In genomic region chr3:195438371-195438770, GRCh38 we compare ENCODE assay signal across 15 cellular contexts. TPM values are rescaled to one million over a fixed set of nuclear protein-coding genes. Genes with fewer than 3 reads are reported as not detected.
DNase-seq lines count a peak whose midpoint lies in the region; ATAC-seq, FAIRE-seq and TF ChIP-seq lines count a peak whose summit lies in the region.
"Had no signal": no experiment of that assay in that cellular context is flagged by ENCODE, and none has a peak within 500 bp of the region (broad histone marks: within the 10 kb centered on the region; RNA-seq: fewer than 3 reads in every experiment).

No MANE protein-coding gene starts in this region.

- POLR2A ChIA-PET in HCT116 (lab: Charles Lee) (no interaction called here), GM12878 (lab: Charles Lee) (no interaction called here)

- no peaks in the 10 kb centered on the region for H4K20me1 ChIP-seq in HCT116 (ENCODE audit: insufficient read depth)
- no peaks in the 10 kb centered on the region for H4K20me1 ChIP-seq in GM12878 (ENCODE audit: control insufficient read depth, insufficient read depth)

- 94% methylated on average over 2 of the region's 2 CpGs for WGBS in GM12878 (ENCODE audit: insufficient coverage, insufficient replicate concordance, low lambda C conversion rate, missing lambda C conversion rate)

- H3K4me2 ChIP-seq in HCT116 (ENCODE audit: low read length) (peak overlapping the region; percentile 64), GM12878 (ENCODE audit: control insufficient read depth, insufficient read depth) (peak overlapping the region; percentile 61)
- H3K4me2 ChIP-seq: BLaER1 had no signal

- no peak for TF ChIP-seq EP300 in GM12878 (IDR thresholded peaks at IDR 0.05; ENCODE audit: borderline replicate concordance in 1 of 2, control insufficient read depth in 1 of 2, low read depth in 2 of 2, low read length in 2 of 2)

- DNase-seq in HCT116 (ENCODE audit: low read depth, low spot score) (peak; percentile 68), LNCaP clone FGC (ENCODE audit: low read depth) (peak; percentile 14), GM12878 (ENCODE audit: low read depth, low spot score) (no peak), islet precursor cell (peak; percentile 67), vagina (ENCODE audit: extremely low spot score in 2 of 2) (no peak), NCI-H1105 (lab: John Stamatoyannopoulos, UW) (no peak), AG08395 (ENCODE audit: low spot score) (no peak)
- DNase-seq: CD8-positive, alpha-beta memory T cell; GM23248; Karpas-422; NCI-H1436 treated with DMSO at 0.1 percent for 48 hours; NCI-H82 had no signal

- no peaks in the 10 kb centered on the region for H3K9me2 ChIP-seq in HCT116 (ENCODE audit: insufficient read depth)

- H3K36me3 ChIP-seq in HCT116 (ENCODE audit: control insufficient read depth in 1 of 2, insufficient read depth in 2 of 2, low read length in 2 of 2) (no peaks in the 10 kb centered on the region), GM12878 (ENCODE audit: control insufficient read depth in 2 of 2, insufficient read depth in 2 of 2, low read length in 1 of 2) (no peaks in the 10 kb centered on the region), vagina (no peaks in the 10 kb centered on the region)

- H3K27me3 ChIP-seq in HCT116 (ENCODE audit: insufficient read depth, low read length) (no peaks in the 10 kb centered on the region), GM12878 (replicated peaks in 1 of 2; ENCODE audit: control insufficient read depth in 2 of 2, insufficient read depth in 2 of 2, low read length in 1 of 2) (no peaks in the 10 kb centered on the region), vagina (no peaks in the 10 kb centered on the region)
- H3K27me3 ChIP-seq: BLaER1 had no signal

- H2AFZ ChIP-seq in HCT116 (ENCODE audit: low read depth, low read length, poor library complexity, severe bottlenecking) (no peak overlapping the region), GM12878 (ENCODE audit: control insufficient read depth, low read depth, low read length) (no peak overlapping the region)
- H2AFZ ChIP-seq: GM23248 had no signal

- peak overlapping the region; percentile 41; the same call in 1 of the 2 replicates for H3K27ac ChIP-seq in HCT116 (ENCODE audit: low read depth, low read length)
- no peak overlapping the region for H3K27ac ChIP-seq in GM12878 (ENCODE audit: control insufficient read depth, insufficient read depth)
- no peak overlapping the region for H3K27ac ChIP-seq in vagina
- H3K27ac ChIP-seq: BLaER1, GM23248 had no signal

- H3K9me3 ChIP-seq in HCT116 (ENCODE audit: control insufficient read depth in 1 of 2, insufficient read depth in 1 of 2, low read depth in 1 of 2, low read length in 2 of 2) (no peaks in the 10 kb centered on the region), GM12878 (replicated peaks; ENCODE audit: control insufficient read depth, insufficient read depth, low read length) (no peaks in the 10 kb centered on the region; the same call in 2 of the 3 replicates), vagina (no peaks in the 10 kb centered on the region)

- peak overlapping the region in 1 of 2 experiments; percentile 34; a peak in 2 of 4 replicates for H3K4me3 ChIP-seq in HCT116 (replicated peaks in 1 of 2; ENCODE audit: low read depth in 1 of 2, low read length in 2 of 2)
- H3K4me3 ChIP-seq in LNCaP clone FGC (ENCODE audit: low read depth, low read length), result no peak overlapping the region
- H3K4me3 ChIP-seq in GM12878, result no peak overlapping the region
- no peak overlapping the region for H3K4me3 ChIP-seq in vagina
- H3K4me3 ChIP-seq: BLaER1, GM23248 had no signal

- RAD21 ChIA-PET in HCT116 (lab: Charles Lee; ENCODE audit: low non-redundant PET in 1 of 2, low total read pairs in 2 of 2, uncharacterized antibody in 2 of 2, unreplicated experiment in 2 of 2) (no interaction called here), GM12878 (lab: Charles Lee; ENCODE audit: unreplicated experiment) (interaction anchor here (4.9 kb wide), 1 partner anchor 43 kb away, joined by 39 read pairs; no protein-coding TSS in a partner anchor)

- no peak for TF ChIP-seq POLR2A in HCT116 (IDR thresholded peaks at IDR 0.05; ENCODE audit: borderline replicate concordance, extremely low read depth, insufficient read depth, insufficient read length)
- TF ChIP-seq POLR2A in GM12878 (IDR thresholded peaks at IDR 0.05; ENCODE audit: low read depth, low read length), result no peak
- TF ChIP-seq POLR2A in vagina (IDR thresholded peaks at IDR 0.05), result no peak

- TF ChIP-seq RAD21 in HCT116 (IDR thresholded peaks at IDR 0.05; ENCODE audit: low read depth) (no peak), GM12878 (IDR thresholded peaks at IDR 0.05; ENCODE audit: insufficient read depth, low read depth, low read length) (no peak)

- BruUV-seq in HCT116 (replicated peaks; lab: Mats Ljungman, UMichigan) (no TSS peak), GM12878 (replicated peaks; lab: Mats Ljungman, UMichigan) (no TSS peak)

- in situ Hi-C loops in GM12878 (cut with MboI), result no loop called here

- SMC1A ChIA-PET in GM12878 (lab: Charles Lee; ENCODE audit: uncharacterized antibody, unreplicated experiment), result no interaction called here

- peaks cover 84% of the 10 kb centered on the region for H3K79me2 ChIP-seq in HCT116 (ENCODE audit: insufficient read depth, low read length)
- peaks cover 80% of the 10 kb centered on the region for H3K79me2 ChIP-seq in GM12878 (ENCODE audit: control insufficient read depth, insufficient read depth, low read length)

- no peak for TF ChIP-seq CTCF in HCT116 (IDR thresholded peaks at IDR 0.05 in 2 of 3, conservative IDR thresholded peaks at IDR 0.05 in 1 of 3; ENCODE audit: borderline replicate concordance in 1 of 3, insufficient read depth in 1 of 3, low read depth in 2 of 3, low read length in 2 of 3)
- TF ChIP-seq CTCF in LNCaP clone FGC (IDR thresholded peaks at IDR 0.05; ENCODE audit: control insufficient read depth, extremely low read depth, insufficient read depth), result no peak
- no peak for TF ChIP-seq CTCF in GM12878 (IDR thresholded peaks at IDR 0.05 in 2 of 3, conservative IDR thresholded peaks at IDR 0.05 in 1 of 3; ENCODE audit: control insufficient read depth in 2 of 3, extremely low read depth in 1 of 3, insufficient read depth in 1 of 3, low read depth in 3 of 3, low read length in 3 of 3)
- TF ChIP-seq CTCF in vagina (IDR thresholded peaks at IDR 0.05), result no peak

- intact Hi-C loops in HCT116 (cut with micrococcal nuclease), result no loop called here
- intact Hi-C loops in GM12878 (cut with micrococcal nuclease; ENCODE audit: unreplicated experiment), result no loop called here
- intact Hi-C loops in vagina (cut with DNase I), result no loop called here

- H3K4me1 ChIP-seq in HCT116 (ENCODE audit: control insufficient read depth in 1 of 2, insufficient read depth in 2 of 2, low read length in 2 of 2) (peaks cover 22 to 30% of the 10 kb centered on the region in 2 experiments), GM12878 (ENCODE audit: control insufficient read depth, insufficient read depth, low read length) (peaks cover under 1% of the 10 kb centered on the region; the same call in 1 of the 2 replicates), vagina (peaks cover 40% of the 10 kb centered on the region)

- FAIRE-seq in GM12878 (lab: Jason Lieb, UNC), result no peak
- FAIRE-seq: GM12892 had no signal

- no peak for ATAC-seq in HCT116
- ATAC-seq in GM12878, result no peak
- no peak for ATAC-seq in HG03095 (IDR thresholded peaks at IDR 0.05; ENCODE audit: unreplicated experiment)

- H3K9ac ChIP-seq in HCT116 (ENCODE audit: low read length) (peak overlapping the region; percentile 2; the same call in 1 of the 2 replicates), GM12878 (ENCODE audit: control insufficient read depth, insufficient read depth, low read length) (no peak overlapping the region)
- H3K9ac ChIP-seq: BLaER1, GM23248 had no signal

- CTCF ChIA-PET in HCT116 (lab: Charles Lee), result interaction anchor here (0.6 kb wide), 1 partner anchor 167 kb away, joined by 3 read pairs; the partner anchor contains the start of gene XXYLT1
- CTCF ChIA-PET in GM12878 (lab: Yijun Ruan, JAX), result no interaction called here

TF ChIP-seq in HCT116, 20 proteins besides CTCF, POLR2A, EP300 and RAD21 (continues in another document):
- TF ChIP-seq YY1 (IDR thresholded peaks at IDR 0.05; ENCODE audit: extremely low read depth, insufficient replicate concordance, low read depth, low read length), result no peak
- peak; percentile 84 for TF ChIP-seq FOSL1 (IDR thresholded peaks at IDR 0.05; ENCODE audit: low read depth)
- TF ChIP-seq SRF (IDR thresholded peaks at IDR 0.05; ENCODE audit: low read depth), result no peak

TF ChIP-seq in GM12878, 131 proteins besides CTCF, POLR2A, EP300 and RAD21 (continues in another document):
- no peak for TF ChIP-seq SIX5 (IDR thresholded peaks at IDR 0.05; ENCODE audit: low read depth, low read length, severe bottlenecking)

RNA-seq across cellular contexts. Expression of gene ACAP2, which starts 4.4 kb away (rescaled TPM):
- total RNA-seq in HCT116 (2021; ENCODE audit: unreplicated experiment) (43.0 TPM), GM12878 (2014; rRNA removed) (38.5 and 45.7 TPM in 2 replicates), GM12878 (2014; rRNA removed; fragmentation: Illumina TruSeq; extraction: Trizol) (44.9 and 48.9 TPM in 2 replicates), GM12878 (2021) (37.4 and 38.2 TPM in 2 replicates), vagina (59.4 TPM)
- 10.8 and 11.2 TPM in 2 replicates for polyA plus RNA-seq in HCT116 (2012)
- total RNA-seq in GM12878 (2013; cell fraction: nucleolus; rRNA removed), result 185 and 202 TPM in 2 replicates
- polyA plus RNA-seq in GM12878 (2011; ENCODE audit: low read depth), result 10.1 TPM
- polyA plus RNA-seq in GM12878 (2011; rRNA removed) (33.2 and 48.2 TPM in 2 replicates), GM12878 (2014; fragmentation: Illumina TruSeq; extraction: Trizol) (26.0 and 33.3 TPM in 2 replicates), GM12878 (2014; fragmentation: Nextera tagmentation; extraction: Ambion mirVana) (10 to 100 TPM in 1 of 2 experiments, 1 to 10 TPM in 1; 7.1 to 10.5 TPM), GM12878 (2014; rRNA removed) (14.0 and 20.8 TPM in 2 replicates), GM12878 (2016; fragmentation: Nextera tagmentation; extraction: Ambion mirVana) (10 to 100 TPM; 41.1 to 53.8 TPM)
- 10.9 and 11.5 TPM in 2 replicates for polyA plus RNA-seq in GM12878 (2011; cell fraction: cytosol; rRNA removed)
- polyA plus RNA-seq in GM12878 (2011; cell fraction: nucleus; rRNA removed), result 21.6 and 24.1 TPM in 2 replicates
- polyA plus RNA-seq in GM12878 (2012), result 15.8 and 17.2 TPM in 2 replicates
- 47.2 and 78.7 TPM in 2 replicates for polyA minus RNA-seq in GM12878 (2011; rRNA and poly(A)+ RNA removed)
- 27.2 and 27.7 TPM in 2 replicates for polyA minus RNA-seq in GM12878 (2011; cell fraction: cytosol; rRNA and poly(A)+ RNA removed)
- 46.8 and 86.0 TPM in 2 replicates for polyA minus RNA-seq in GM12878 (2011; cell fraction: nucleus; rRNA and poly(A)+ RNA removed)

Comparison
In these comparisons a context has a peak if more than half of its experiments do, and no peak if none do; other contexts are left out.
1. DNase-seq: peak in HCT116 (single experiment), LNCaP clone FGC (single experiment) and islet precursor cell (single experiment); none in GM12878 (single experiment), vagina (0 of 2), NCI-H1105 (single experiment) and AG08395 (single experiment).
2. Of the 18 proteins assayed by ChIP-seq in both GM12878 and HCT116: peak only in GM12878: none; only in HCT116: CBX3, JUND and SP1; in both: none; in neither: 15.